ENCODE assay signal across 8 cellular contexts in the genomic region with DNA sequence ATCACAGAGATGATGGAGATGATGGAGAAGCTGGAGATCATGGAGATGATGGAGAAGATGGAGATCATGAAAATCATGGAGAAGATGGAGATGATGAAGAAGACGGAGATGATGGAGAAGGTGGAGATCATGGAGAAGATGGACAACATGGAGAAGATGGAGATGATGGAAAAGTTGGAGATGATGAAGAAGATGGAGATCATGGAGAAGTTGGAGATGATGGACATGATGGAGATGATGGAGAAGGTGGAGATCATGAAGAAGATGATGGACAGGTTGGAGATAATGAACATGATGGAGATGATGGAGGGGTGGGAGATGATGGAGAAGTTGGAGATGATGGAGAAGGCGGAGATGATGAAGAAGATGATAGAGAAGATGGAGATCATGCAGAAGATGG. TPM values are rescaled to one million over a fixed set of nuclear protein-coding genes. Genes with fewer than 3 reads are reported as not detected.
"Had no signal": no experiment of that assay in that cellular context is flagged by ENCODE, and none has a peak within 500 bp of the region (broad histone marks: within the 10 kb centered on the region; RNA-seq: fewer than 3 reads in every experiment).

No MANE protein-coding gene starts in this region.

- DNase-seq: IMR-90, KBM-7, KG1 had no signal

- H3K9me3 Mint-ChIP-seq: IgD-negative memory B cell had no signal

- H3K27ac Mint-ChIP-seq: IgD-negative memory B cell had no signal

- H3K27ac ChIP-seq: HL-60, KMS-11 had no signal

- H3K4me2 ChIP-seq: KMS-11 had no signal

- FAIRE-seq: HTR-8/SVneo had no signal

- H3K9ac ChIP-seq: KMS-11 had no signal

RNA-seq across cellular contexts. Expression of gene RBFOX3, which starts 34.5 kb away (rescaled TPM):
- total RNA-seq: HT-29, IMR-90 had no signal
- polyA plus RNA-seq: IgD-negative memory B cell had no signal
